18 cellular contexts compared by ENCODE assay signal in genomic region chr17:61420128-61420527, GRCh38. TPM values are rescaled to one million over a fixed set of nuclear protein-coding genes. Genes with fewer than 3 reads are reported as not detected.
DNase-seq lines count a peak whose midpoint lies in the region; ATAC-seq and TF ChIP-seq lines count a peak whose summit lies in the region.
"Had no signal": no experiment of that assay in that cellular context is flagged by ENCODE, and none has a peak within 500 bp of the region (broad histone marks: within the 10 kb centered on the region; RNA-seq: fewer than 3 reads in every experiment).

No MANE protein-coding gene starts in this region.

- no peak overlapping the region for H3K4me3 ChIP-seq in DND-41 (ENCODE audit: low read depth in 1 of 2, low read length in 2 of 2)
- no peak overlapping the region for H3K4me3 ChIP-seq in lower lobe of right lung

- TF ChIP-seq CTCF in DND-41 (IDR thresholded peaks at IDR 0.05; ENCODE audit: borderline replicate concordance, extremely low read depth, low read length, poor library complexity, severe bottlenecking) (no peak), lower lobe of right lung (IDR thresholded peaks at IDR 0.05) (no peak)

- DNase-seq in DND-41 (peak; percentile 71), NCI-H82 (lab: John Stamatoyannopoulos, UW) (peak; percentile 70), lower lobe of right lung (no peak), posterior vena cava (ENCODE audit: low spot score) (peak; percentile 11), NCI-H146 treated with DMSO at 0.1 percent for 48 hours (lab: John Stamatoyannopoulos, UW; ENCODE audit: unreplicated experiment) (no peak), left cardiac atrium (no peak), HUDEP-2 (lab: John Stamatoyannopoulos, UW; ENCODE audit: unreplicated experiment in 76 of 76) (no peak)
- DNase-seq: C1 segment of cervical spinal cord; Calu3; CD4-positive, alpha-beta T cell; DMS79; EL; HCEC 1CT; HFFc6; IMR-90 had no signal

- no peaks in the 10 kb centered on the region for H3K79me2 ChIP-seq in DND-41 (ENCODE audit: insufficient read depth, low read length)

- H3K36me3 ChIP-seq in DND-41 (ENCODE audit: insufficient read depth, low read length) (no peaks in the 10 kb centered on the region), lower lobe of right lung (no peaks in the 10 kb centered on the region)

- no peaks in the 10 kb centered on the region for H3K9me3 ChIP-seq in DND-41 (ENCODE audit: insufficient read depth, low read length, severe bottlenecking)
- H3K9me3 ChIP-seq in lower lobe of right lung, result no peaks in the 10 kb centered on the region

- intact Hi-C loops in lower lobe of right lung (cut with DNase I), result no loop called here
- intact Hi-C loops in posterior vena cava (cut with DNase I), result no loop called here
- intact Hi-C loops in left cardiac atrium (cut with DNase I), result no loop called here

- H3K4me1 ChIP-seq in DND-41 (ENCODE audit: insufficient read depth, low read length) (peaks cover 9% of the 10 kb centered on the region), lower lobe of right lung (peaks cover 15% of the 10 kb centered on the region)

- peak; percentile 88 for ATAC-seq in DND-41 (ENCODE audit: insufficient read depth, low read depth)
- no peak for ATAC-seq in lower lobe of right lung
- no peak for ATAC-seq in left cardiac atrium
- no peak for ATAC-seq in HG03457 (IDR thresholded peaks at IDR 0.05; ENCODE audit: unreplicated experiment)

- H3K9ac ChIP-seq in DND-41 (ENCODE audit: low read depth, low read length), result no peak overlapping the region

- H4K20me1 ChIP-seq in DND-41 (ENCODE audit: insufficient read depth, low read length), result peaks cover 12% of the 10 kb centered on the region

- no peak overlapping the region for H3K4me2 ChIP-seq in DND-41 (ENCODE audit: insufficient read depth, low read length)

- peaks cover 28% of the 10 kb centered on the region for H3K27me3 ChIP-seq in DND-41 (ENCODE audit: insufficient read depth, low read length, poor library complexity)
- H3K27me3 ChIP-seq in lower lobe of right lung (ENCODE audit: low read depth), result peaks cover 24% of the 10 kb centered on the region

- H2AFZ ChIP-seq in DND-41 (ENCODE audit: low read depth, low read length), result no peak overlapping the region

- H3K27ac ChIP-seq in DND-41 (ENCODE audit: low read length), result no peak overlapping the region
- H3K27ac ChIP-seq in lower lobe of right lung, result peak overlapping the region; percentile 56

RNA-seq across cellular contexts. Expression of gene TBX2, which starts 20.5 kb away (rescaled TPM):
- total RNA-seq in lower lobe of right lung (83.3 TPM), posterior vena cava (10 to 100 TPM; 11.2 to 16.5 TPM), left cardiac atrium (10 to 100 TPM; 12.1 to 17.0 TPM)
- total RNA-seq: B cell had no signal

RNA-seq across cellular contexts. Expression of gene TBX4, which starts 32.1 kb away (rescaled TPM):
- total RNA-seq in lower lobe of right lung (22.3 TPM), posterior vena cava (under 1 TPM in 1 of 2 donors, not detected in 1; 0.24 TPM), left cardiac atrium (not detected)
- total RNA-seq: B cell; Calu3; CD4-positive, alpha-beta T cell; H4; IMR-90 had no signal

Comparison
In these comparisons a context has a peak if more than half of its experiments do, and no peak if none do; other contexts are left out.
1. DNase-seq: peak in DND-41 (single experiment), NCI-H82 (single experiment) and posterior vena cava (single experiment); none in lower lobe of right lung (single experiment), NCI-H146 treated with DMSO at 0.1 percent for 48 hours (single experiment), left cardiac atrium (single experiment) and HUDEP-2 (0 of 76).
2. RNA of gene TBX4, which starts 32.1 kb away (total RNA-seq): 22.3 TPM in lower lobe of right lung (single experiment); 0.24 TPM in posterior vena cava and not detected in left cardiac atrium; every median in the first group is over 10 times any median in the second.